Comparison of ENCODE assay signal across 1 cellular context in the genomic region with DNA sequence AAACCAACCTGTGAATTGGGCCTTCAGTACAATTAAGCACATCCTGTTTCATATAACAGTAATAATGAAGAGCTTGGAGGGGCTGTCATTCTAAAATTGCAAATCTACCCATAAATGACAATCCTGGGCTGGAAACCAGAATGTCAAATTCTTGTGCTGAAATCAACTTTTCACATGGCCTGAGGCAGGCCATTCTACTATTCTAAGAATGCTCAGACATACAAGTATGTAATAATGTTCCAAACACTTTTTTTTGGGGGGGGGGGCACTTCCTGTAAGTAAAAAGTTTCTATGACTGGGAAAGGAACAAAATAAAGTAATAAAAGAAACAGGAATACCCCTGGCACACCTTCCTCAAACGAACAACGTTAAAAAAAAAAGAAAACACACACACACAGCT.
TF ChIP-seq lines count a peak whose summit lies in the region.

No MANE protein-coding gene starts in this region.

TF ChIP-seq in GM23338, 12 proteins besides CTCF, POLR2A, EP300 and RAD21 (continued from another document):
- TF ChIP-seq, protein P1, sequence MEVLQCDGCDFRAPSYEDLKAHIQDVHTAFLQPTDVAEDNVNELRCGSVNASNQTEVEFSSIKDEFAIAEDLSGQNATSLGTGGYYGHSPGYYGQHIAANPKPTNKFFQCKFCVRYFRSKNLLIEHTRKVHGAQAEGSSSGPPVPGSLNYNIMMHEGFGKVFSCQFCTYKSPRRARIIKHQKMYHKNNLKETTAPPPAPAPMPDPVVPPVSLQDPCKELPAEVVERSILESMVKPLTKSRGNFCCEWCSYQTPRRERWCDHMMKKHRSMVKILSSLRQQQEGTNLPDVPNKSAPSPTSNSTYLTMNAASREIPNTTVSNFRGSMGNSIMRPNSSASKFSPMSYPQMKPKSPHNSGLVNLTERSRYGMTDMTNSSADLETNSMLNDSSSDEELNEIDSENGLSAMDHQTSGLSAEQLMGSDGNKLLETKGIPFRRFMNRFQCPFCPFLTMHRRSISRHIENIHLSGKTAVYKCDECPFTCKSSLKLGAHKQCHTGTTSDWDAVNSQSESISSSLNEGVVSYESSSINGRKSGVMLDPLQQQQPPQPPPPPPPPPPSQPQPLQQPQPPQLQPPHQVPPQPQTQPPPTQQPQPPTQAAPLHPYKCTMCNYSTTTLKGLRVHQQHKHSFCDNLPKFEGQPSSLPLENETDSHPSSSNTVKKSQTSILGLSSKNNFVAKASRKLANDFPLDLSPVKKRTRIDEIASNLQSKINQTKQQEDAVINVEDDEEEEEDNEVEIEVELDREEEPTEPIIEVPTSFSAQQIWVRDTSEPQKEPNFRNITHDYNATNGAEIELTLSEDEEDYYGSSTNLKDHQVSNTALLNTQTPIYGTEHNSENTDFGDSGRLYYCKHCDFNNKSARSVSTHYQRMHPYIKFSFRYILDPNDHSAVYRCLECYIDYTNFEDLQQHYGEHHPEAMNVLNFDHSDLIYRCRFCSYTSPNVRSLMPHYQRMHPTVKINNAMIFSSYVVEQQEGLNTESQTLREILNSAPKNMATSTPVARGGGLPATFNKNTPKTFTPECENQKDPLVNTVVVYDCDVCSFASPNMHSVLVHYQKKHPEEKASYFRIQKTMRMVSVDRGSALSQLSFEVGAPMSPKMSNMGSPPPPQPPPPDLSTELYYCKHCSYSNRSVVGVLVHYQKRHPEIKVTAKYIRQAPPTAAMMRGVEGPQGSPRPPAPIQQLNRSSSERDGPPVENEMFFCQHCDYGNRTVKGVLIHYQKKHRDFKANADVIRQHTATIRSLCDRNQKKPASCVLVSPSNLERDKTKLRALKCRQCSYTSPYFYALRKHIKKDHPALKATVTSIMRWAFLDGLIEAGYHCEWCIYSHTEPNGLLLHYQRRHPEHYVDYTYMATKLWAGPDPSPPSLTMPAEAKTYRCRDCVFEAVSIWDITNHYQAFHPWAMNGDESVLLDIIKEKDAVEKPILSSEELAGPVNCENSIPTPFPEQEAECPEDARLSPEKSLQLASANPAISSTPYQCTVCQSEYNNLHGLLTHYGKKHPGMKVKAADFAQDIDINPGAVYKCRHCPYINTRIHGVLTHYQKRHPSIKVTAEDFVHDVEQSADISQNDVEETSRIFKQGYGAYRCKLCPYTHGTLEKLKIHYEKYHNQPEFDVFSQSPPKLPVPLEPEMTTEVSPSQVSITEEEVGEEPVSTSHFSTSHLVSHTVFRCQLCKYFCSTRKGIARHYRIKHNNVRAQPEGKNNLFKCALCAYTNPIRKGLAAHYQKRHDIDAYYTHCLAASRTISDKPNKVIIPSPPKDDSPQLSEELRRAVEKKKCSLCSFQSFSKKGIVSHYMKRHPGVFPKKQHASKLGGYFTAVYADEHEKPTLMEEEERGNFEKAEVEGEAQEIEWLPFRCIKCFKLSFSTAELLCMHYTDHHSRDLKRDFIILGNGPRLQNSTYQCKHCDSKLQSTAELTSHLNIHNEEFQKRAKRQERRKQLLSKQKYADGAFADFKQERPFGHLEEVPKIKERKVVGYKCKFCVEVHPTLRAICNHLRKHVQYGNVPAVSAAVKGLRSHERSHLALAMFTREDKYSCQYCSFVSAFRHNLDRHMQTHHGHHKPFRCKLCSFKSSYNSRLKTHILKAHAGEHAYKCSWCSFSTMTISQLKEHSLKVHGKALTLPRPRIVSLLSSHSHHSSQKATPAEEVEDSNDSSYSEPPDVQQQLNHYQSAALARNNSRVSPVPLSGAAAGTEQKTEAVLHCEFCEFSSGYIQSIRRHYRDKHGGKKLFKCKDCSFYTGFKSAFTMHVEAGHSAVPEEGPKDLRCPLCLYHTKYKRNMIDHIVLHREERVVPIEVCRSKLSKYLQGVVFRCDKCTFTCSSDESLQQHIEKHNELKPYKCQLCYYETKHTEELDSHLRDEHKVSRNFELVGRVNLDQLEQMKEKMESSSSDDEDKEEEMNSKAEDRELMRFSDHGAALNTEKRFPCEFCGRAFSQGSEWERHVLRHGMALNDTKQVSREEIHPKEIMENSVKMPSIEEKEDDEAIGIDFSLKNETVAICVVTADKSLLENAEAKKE (CRISPR knock-in tag; IDR thresholded peaks at IDR 0.05): no peak
- TF ChIP-seq JUNB (IDR thresholded peaks at IDR 0.05; ENCODE audit: unreplicated experiment) (no peak), ZNF114 (CRISPR knock-in tag; IDR thresholded peaks at IDR 0.05) (no peak), STAT1 (IDR thresholded peaks at IDR 0.05; ENCODE audit: unreplicated experiment) (no peak)
TF ChIP-seq in GM23338: peak in this region for 0.
